12 cellular contexts compared by ENCODE assay signal in the genomic region with DNA sequence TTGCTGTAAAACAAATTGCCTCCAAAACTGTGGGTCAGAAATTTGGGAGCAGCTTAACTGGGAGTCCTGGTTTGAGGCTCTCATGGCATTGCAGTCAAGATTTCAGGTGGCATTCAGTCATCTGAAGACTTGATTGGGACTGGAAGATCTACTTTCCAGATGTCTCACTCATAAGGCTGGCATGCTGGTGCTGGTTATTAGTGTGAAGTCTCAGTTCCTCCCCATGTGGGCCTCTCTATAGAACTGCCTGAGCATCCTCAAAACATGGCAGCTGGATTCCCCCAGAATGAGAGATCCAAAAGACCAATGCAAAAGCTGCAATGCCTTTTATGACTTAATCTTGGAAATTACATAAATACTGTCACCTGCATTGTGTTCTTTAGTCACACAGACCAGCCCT. TPM values are rescaled to one million over a fixed set of nuclear protein-coding genes. Genes with fewer than 3 reads are reported as not detected.
A peak's percentile ranks its signal among the peaks of the same experiment; 100 is the strongest.
DNase-seq lines count a peak whose midpoint lies in the region; ATAC-seq and TF ChIP-seq lines count a peak whose summit lies in the region.
"Had no signal": no experiment of that assay in that cellular context is flagged by ENCODE, and none has a peak within 500 bp of the region (broad histone marks: within the 10 kb centered on the region; RNA-seq: fewer than 3 reads in every experiment).

No MANE protein-coding gene starts in this region.

- H3K27ac ChIP-seq in naive thymus-derived CD4-positive, alpha-beta T cell (ENCODE audit: low read depth, low read length), result no peak overlapping the region
- no peak overlapping the region for H3K27ac ChIP-seq in psoas muscle
- H3K27ac ChIP-seq: heart right ventricle had no signal

- H3K36me3 Mint-ChIP-seq in activated naive CD8-positive, alpha-beta T cell treated with anti-CD3 and anti-CD28 coated beads, Interleukin-2, amount 50 U/mL, for 24 hours (ENCODE audit: low read depth), result peaks cover 5% of the 10 kb centered on the region
- peaks cover 12% of the 10 kb centered on the region for H3K36me3 Mint-ChIP-seq in activated naive CD8-positive, alpha-beta T cell treated with anti-CD3 and anti-CD28 coated beads for 36 hours
- no peaks in the 10 kb centered on the region for H3K36me3 Mint-ChIP-seq in stimulated activated effector memory CD8-positive, alpha-beta T cell treated with anti-CD3 and anti-CD28 coated beads, Interleukin-12 subunit alpha, Interleukin-12 subunit beta, amount 100 ng/mL, for 72 hours
- H3K36me3 Mint-ChIP-seq in naive thymus-derived CD4-positive, alpha-beta T cell, result peaks cover 0 to 7% (median 4%) of the 10 kb centered on the region in 5 donors
- no peaks in the 10 kb centered on the region for H3K36me3 Mint-ChIP-seq in chondrocyte (ENCODE audit: low read depth)

- peaks cover 35% of the 10 kb centered on the region for H3K4me1 Mint-ChIP-seq in activated naive CD8-positive, alpha-beta T cell treated with anti-CD3 and anti-CD28 coated beads, Interleukin-2, amount 50 U/mL, for 24 hours
- H3K4me1 Mint-ChIP-seq in activated naive CD8-positive, alpha-beta T cell treated with anti-CD3 and anti-CD28 coated beads for 36 hours, result peaks cover 38% of the 10 kb centered on the region
- H3K4me1 Mint-ChIP-seq in stimulated activated effector memory CD8-positive, alpha-beta T cell treated with anti-CD3 and anti-CD28 coated beads, Interleukin-12 subunit alpha, Interleukin-12 subunit beta, amount 100 ng/mL, for 72 hours, result peaks cover 45% of the 10 kb centered on the region
- peaks cover 11 to 31% (median 19%) of the 10 kb centered on the region in 7 donors for H3K4me1 Mint-ChIP-seq in naive thymus-derived CD4-positive, alpha-beta T cell
- H3K4me1 Mint-ChIP-seq in chondrocyte (ENCODE audit: low read depth), result peaks cover 23% of the 10 kb centered on the region

- peak overlapping the region; percentile 81 for H3K27ac Mint-ChIP-seq in activated naive CD8-positive, alpha-beta T cell treated with anti-CD3 and anti-CD28 coated beads, Interleukin-2, amount 50 U/mL, for 24 hours
- H3K27ac Mint-ChIP-seq in activated naive CD8-positive, alpha-beta T cell treated with anti-CD3 and anti-CD28 coated beads for 36 hours, result no peak overlapping the region
- no peak overlapping the region for H3K27ac Mint-ChIP-seq in stimulated activated effector memory CD8-positive, alpha-beta T cell treated with anti-CD3 and anti-CD28 coated beads, Interleukin-12 subunit alpha, Interleukin-12 subunit beta, amount 100 ng/mL, for 72 hours
- H3K27ac Mint-ChIP-seq in naive thymus-derived CD4-positive, alpha-beta T cell, result no peak overlapping the region
- no peak overlapping the region for H3K27ac Mint-ChIP-seq in chondrocyte (ENCODE audit: unreplicated experiment)

- POLR2A ChIA-PET in naive thymus-derived CD4-positive, alpha-beta T cell (lab: Charles Lee), result no interaction called here

- CTCF ChIA-PET in naive thymus-derived CD4-positive, alpha-beta T cell (lab: Charles Lee), result interaction anchor here (1.3 kb wide), 1 partner anchor 206 kb away, joined by 3 read pairs; no protein-coding TSS in a partner anchor

- no peak overlapping the region for H3K4me3 ChIP-seq in naive thymus-derived CD4-positive, alpha-beta T cell (ENCODE audit: low read length)
- H3K4me3 ChIP-seq in psoas muscle, result no peak overlapping the region
- H3K4me3 ChIP-seq: heart right ventricle had no signal

- no peaks in the 10 kb centered on the region for H3K36me3 ChIP-seq in naive thymus-derived CD4-positive, alpha-beta T cell (ENCODE audit: control insufficient read depth in 2 of 3, insufficient read depth in 3 of 3, low read length in 3 of 3)
- no peaks in the 10 kb centered on the region for H3K36me3 ChIP-seq in psoas muscle (ENCODE audit: insufficient read depth in 1 of 2, low read depth in 1 of 2)

- no peaks in the 10 kb centered on the region for H3K9me3 Mint-ChIP-seq in activated naive CD8-positive, alpha-beta T cell treated with anti-CD3 and anti-CD28 coated beads, Interleukin-2, amount 50 U/mL, for 24 hours
- H3K9me3 Mint-ChIP-seq in activated naive CD8-positive, alpha-beta T cell treated with anti-CD3 and anti-CD28 coated beads for 36 hours, result no peaks in the 10 kb centered on the region
- no peaks in the 10 kb centered on the region for H3K9me3 Mint-ChIP-seq in stimulated activated effector memory CD8-positive, alpha-beta T cell treated with anti-CD3 and anti-CD28 coated beads, Interleukin-12 subunit alpha, Interleukin-12 subunit beta, amount 100 ng/mL, for 72 hours
- peaks cover 0 to 4% (median 0%) of the 10 kb centered on the region in 11 donors for H3K9me3 Mint-ChIP-seq in naive thymus-derived CD4-positive, alpha-beta T cell
- no peaks in the 10 kb centered on the region for H3K9me3 Mint-ChIP-seq in chondrocyte (ENCODE audit: low read depth)

- TF ChIP-seq CTCF in chondrocyte (IDR thresholded peaks at IDR 0.05) (no peak), psoas muscle (IDR thresholded peaks at IDR 0.05) (no peak)

- H3K9me3 ChIP-seq in naive thymus-derived CD4-positive, alpha-beta T cell (ENCODE audit: control insufficient read depth in 2 of 3, low read length in 3 of 3), result no peaks in the 10 kb centered on the region
- no peaks in the 10 kb centered on the region for H3K9me3 ChIP-seq in psoas muscle
- H3K9me3 ChIP-seq: heart right ventricle, SK-N-SH had no signal

- no peak for DNase-seq in activated naive CD8-positive, alpha-beta T cell treated with anti-CD3 and anti-CD28 coated beads, Interleukin-2, amount 50 U/mL, for 24 hours
- DNase-seq in activated naive CD8-positive, alpha-beta T cell treated with anti-CD3 and anti-CD28 coated beads for 36 hours, result no peak
- DNase-seq in stimulated activated effector memory CD8-positive, alpha-beta T cell treated with anti-CD3 and anti-CD28 coated beads, Interleukin-12 subunit alpha, Interleukin-12 subunit beta, amount 100 ng/mL, for 72 hours (ENCODE audit: low spot score in 2 of 2), result no peak
- DNase-seq in naive thymus-derived CD4-positive, alpha-beta T cell, result no peak
- no peak for DNase-seq in chondrocyte (ENCODE audit: low spot score)
- DNase-seq in psoas muscle, result no peak
- DNase-seq: activated gamma-delta T cell treated with Interleukin-2 at 50 U/mL for 16 hours; heart right ventricle; stimulated activated CD4-positive, alpha-beta T cell treated with anti-CD3 and anti-CD28 coated beads, Interleukin-2, amount 100 ng/mL, for 24 hours had no signal

- no peaks in the 10 kb centered on the region for H3K27me3 ChIP-seq in naive thymus-derived CD4-positive, alpha-beta T cell (ENCODE audit: control insufficient read depth in 2 of 2, insufficient read depth in 2 of 2, low read length in 2 of 2)
- no peaks in the 10 kb centered on the region for H3K27me3 ChIP-seq in psoas muscle (ENCODE audit: insufficient read depth in 3 of 3, low read length in 2 of 3)
- H3K27me3 ChIP-seq: heart right ventricle had no signal

- H3K4me1 ChIP-seq in naive thymus-derived CD4-positive, alpha-beta T cell (ENCODE audit: control insufficient read depth in 2 of 2, insufficient read depth in 2 of 2, low read length in 2 of 2), result peaks cover 2% of the 10 kb centered on the region in 2 donors
- H3K4me1 ChIP-seq in psoas muscle, result peaks cover 4% of the 10 kb centered on the region

- H3K27me3 Mint-ChIP-seq in activated naive CD8-positive, alpha-beta T cell treated with anti-CD3 and anti-CD28 coated beads, Interleukin-2, amount 50 U/mL, for 24 hours, result no peaks in the 10 kb centered on the region
- no peaks in the 10 kb centered on the region for H3K27me3 Mint-ChIP-seq in activated naive CD8-positive, alpha-beta T cell treated with anti-CD3 and anti-CD28 coated beads for 36 hours
- H3K27me3 Mint-ChIP-seq in naive thymus-derived CD4-positive, alpha-beta T cell, result peaks cover 0 to 3% (median 0%) of the 10 kb centered on the region in 5 donors
- no peaks in the 10 kb centered on the region for H3K27me3 Mint-ChIP-seq in chondrocyte (ENCODE audit: low read depth)

- H3K4me3 Mint-ChIP-seq in activated naive CD8-positive, alpha-beta T cell treated with anti-CD3 and anti-CD28 coated beads, Interleukin-2, amount 50 U/mL, for 24 hours, result no peak overlapping the region
- no peak overlapping the region for H3K4me3 Mint-ChIP-seq in activated naive CD8-positive, alpha-beta T cell treated with anti-CD3 and anti-CD28 coated beads for 36 hours
- no peak overlapping the region for H3K4me3 Mint-ChIP-seq in stimulated activated effector memory CD8-positive, alpha-beta T cell treated with anti-CD3 and anti-CD28 coated beads, Interleukin-12 subunit alpha, Interleukin-12 subunit beta, amount 100 ng/mL, for 72 hours
- H3K4me3 Mint-ChIP-seq in naive thymus-derived CD4-positive, alpha-beta T cell, result no peak overlapping the region
- H3K4me3 Mint-ChIP-seq in chondrocyte (ENCODE audit: unreplicated experiment), result no peak overlapping the region

- intact Hi-C loops in naive thymus-derived CD4-positive, alpha-beta T cell (cut with micrococcal nuclease), result no loop called here
- intact Hi-C loops in psoas muscle (cut with DNase I), result no loop called here

- no peak for ATAC-seq in activated naive CD8-positive, alpha-beta T cell treated with anti-CD3 and anti-CD28 coated beads, Interleukin-2, amount 50 U/mL, for 24 hours
- ATAC-seq in GM21723 (IDR thresholded peaks at IDR 0.05; ENCODE audit: unreplicated experiment) (peak; percentile 61), HG03439 (IDR thresholded peaks at IDR 0.05; ENCODE audit: unreplicated experiment) (peak; percentile 71), psoas muscle (no peak)
- ATAC-seq in stimulated activated effector memory CD8-positive, alpha-beta T cell treated with anti-CD3 and anti-CD28 coated beads, Interleukin-12 subunit alpha, Interleukin-12 subunit beta, amount 100 ng/mL, for 72 hours, result peak; percentile 83
- ATAC-seq in naive thymus-derived CD4-positive, alpha-beta T cell, result no peak
- ATAC-seq: heart right ventricle had no signal

RNA-seq across cellular contexts. Expression of gene HERPUD2, which starts 6.4 kb away (rescaled TPM):
- 10 to 100 TPM; 19.1 to 21.3 TPM for total RNA-seq in activated naive CD8-positive, alpha-beta T cell treated with anti-CD3 and anti-CD28 coated beads for 36 hours
- total RNA-seq in naive thymus-derived CD4-positive, alpha-beta T cell, result 10 to 100 TPM; 38.1 to 92.6 (median 62.4) TPM
- polyA plus RNA-seq in naive thymus-derived CD4-positive, alpha-beta T cell, result 10 to 100 TPM; 68.7 to 76.8 TPM
- total RNA-seq in chondrocyte (24.2 to 29.9 TPM (median 28.3 TPM) in 3 replicates), psoas muscle (10 to 100 TPM; 12.5 to 21.5 (median 16.4) TPM)
- 10 to 100 TPM in 2 of 3 donors, 1 to 10 TPM in 1; 7.9 to 10.2 (median 10.0) TPM for polyA plus RNA-seq in psoas muscle

Comparison
In these comparisons a context has a peak if more than half of its experiments do, and no peak if none do; other contexts are left out.
1. ATAC-seq: peak in GM21723 (single experiment), HG03439 (single experiment) and stimulated activated effector memory CD8-positive, alpha-beta T cell treated with anti-CD3 and anti-CD28 coated beads, Interleukin-12 subunit alpha, Interleukin-12 subunit beta, amount 100 ng/mL, for 72 hours (single experiment); none in activated naive CD8-positive, alpha-beta T cell treated with anti-CD3 and anti-CD28 coated beads, Interleukin-2, amount 50 U/mL, for 24 hours (single experiment), naive thymus-derived CD4-positive, alpha-beta T cell (single experiment) and psoas muscle (0 of 4).